In genomic region chr6:51885957-51886356, GRCh38 we compare ENCODE assay signal across 6 cellular contexts.
"Had no signal": no experiment of that assay in that cellular context is flagged by ENCODE, and none has a peak within 500 bp of the region (broad histone marks: within the 10 kb centered on the region; RNA-seq: fewer than 3 reads in every experiment).

No MANE protein-coding gene starts in this region.

- ATAC-seq: K562 had no signal

- H3K4me3 ChIP-seq: K562 had no signal

- DNase-seq: GOT3, H9, HCEC 1CT, IMR-90, KG1 had no signal
